In genomic region chr10:32360241-32360640, GRCh38 we compare ENCODE assay signal across 14 cellular contexts.
"Had no signal": no experiment of that assay in that cellular context is flagged by ENCODE, and none has a peak within 500 bp of the region (broad histone marks: within the 10 kb centered on the region; RNA-seq: fewer than 3 reads in every experiment).

No MANE protein-coding gene starts in this region.

- H3K36me3 ChIP-seq: cardiac muscle cell, esophagus squamous epithelium, thyroid gland had no signal

- H3K9me3 Mint-ChIP-seq: memory B cell had no signal

- H3K27me3 Mint-ChIP-seq: memory B cell; stimulated activated naive B cell treated with anti-CD40 and anti-IgM and Interleukin-4, amounts not matched to agents 10 μg/mL and 1 μg/mL and 100 μg/mL, for 72 hours had no signal

- H3K4me3 Mint-ChIP-seq: activated naive CD4-positive, alpha-beta T cell treated with anti-CD3 and anti-CD28 coated beads for 36 hours; memory B cell; nephron progenitor cell; stimulated activated naive B cell treated with anti-CD40 and anti-IgM and Interleukin-4, amounts not matched to agents 10 μg/mL and 1 μg/mL and 100 μg/mL, for 72 hours; T-helper 2 cell treated with Interferon-gamma antibody and Interleukin-4, amounts not matched to agents 5 μg/mL and 100 μg/mL, for 36 hours had no signal

- ATAC-seq: left ventricle myocardium superior; stimulated activated naive B cell treated with anti-CD40 and anti-IgM and Interleukin-4, amounts not matched to agents 10 μg/mL and 1 μg/mL and 100 μg/mL, for 72 hours had no signal

- H3K27ac ChIP-seq: cardiac muscle cell, esophagus squamous epithelium, hepatocyte, thyroid gland had no signal

- H3K4me3 ChIP-seq: cardiac muscle cell, esophagus squamous epithelium, hepatocyte, thyroid gland had no signal

- H3K27ac Mint-ChIP-seq: activated naive CD4-positive, alpha-beta T cell treated with anti-CD3 and anti-CD28 coated beads for 36 hours; memory B cell; nephron progenitor cell; stimulated activated naive B cell treated with anti-CD40 and anti-IgM and Interleukin-4, amounts not matched to agents 10 μg/mL and 1 μg/mL and 100 μg/mL, for 72 hours; T-helper 2 cell treated with Interferon-gamma antibody and Interleukin-4, amounts not matched to agents 5 μg/mL and 100 μg/mL, for 36 hours had no signal

- H3K9me3 ChIP-seq: esophagus squamous epithelium, thyroid gland had no signal

- H3K27me3 ChIP-seq: cardiac muscle cell, esophagus squamous epithelium, hepatocyte, thyroid gland had no signal

- DNase-seq: activated CD8-positive, alpha-beta memory T cell treated with anti-CD3 and anti-CD28 coated beads for 24 hours; activated naive CD4-positive, alpha-beta T cell treated with anti-CD3 and anti-CD28 coated beads for 36 hours; esophagus squamous epithelium; kidney; left ventricle myocardium superior; nephron progenitor cell; occipital lobe; stimulated activated CD4-positive, alpha-beta T cell treated with anti-CD3 and anti-CD28 coated beads, Interleukin-2, amount 100 ng/mL, for 48 hours; stimulated activated naive B cell treated with anti-CD40 and anti-IgM and Interleukin-4, amounts not matched to agents 10 μg/mL and 1 μg/mL and 100 μg/mL, for 72 hours; thyroid gland had no signal
